ENCODE assay signal across 22 cellular contexts in genomic region chr18:79641722-79642497, GRCh38.
"Had no signal": no experiment of that assay in that cellular context is flagged by ENCODE, and none has a peak within 500 bp of the region (broad histone marks: within the 10 kb centered on the region; RNA-seq: fewer than 3 reads in every experiment).

No MANE protein-coding gene starts in this region.

- ATAC-seq: effector memory CD8-positive, alpha-beta T cell; naive thymus-derived CD8-positive, alpha-beta T cell; psoas muscle; right cardiac atrium; stimulated activated naive CD8-positive, alpha-beta T cell treated with anti-CD3 and anti-CD28 coated beads, Interleukin-15, amount 100 ng/mL, for 72 hours had no signal

- H3K9me3 ChIP-seq: left lung, ovary, psoas muscle, spleen, suprapubic skin, transverse colon, upper lobe of right lung, uterus had no signal

- H3K36me3 ChIP-seq: left lung, ovary, spleen, suprapubic skin, transverse colon, upper lobe of right lung, uterus had no signal

- H3K27ac ChIP-seq: coronary artery, ovary, psoas muscle, transverse colon, upper lobe of right lung, uterus had no signal

- H3K4me1 Mint-ChIP-seq: immature natural killer cell, nephron progenitor cell had no signal

- H3K36me3 Mint-ChIP-seq: immature natural killer cell; naive thymus-derived CD8-positive, alpha-beta T cell had no signal

- H3K4me3 Mint-ChIP-seq: effector memory CD8-positive, alpha-beta T cell; immature natural killer cell; nephron progenitor cell; stimulated activated naive CD8-positive, alpha-beta T cell treated with anti-CD3 and anti-CD28 coated beads, Interleukin-15, amount 100 ng/mL, for 72 hours had no signal

- DNase-seq: effector memory CD8-positive, alpha-beta T cell; hypothalamus; immature natural killer cell; mesendoderm; midbrain; nephron progenitor cell; occipital lobe; ovary; psoas muscle; spleen; stimulated activated CD4-positive, alpha-beta T cell treated with anti-CD3 and anti-CD28 coated beads, Interleukin-2, amount 100 ng/mL, for 48 hours; stimulated activated naive CD4-positive, alpha-beta T cell; stimulated activated naive CD8-positive, alpha-beta T cell treated with anti-CD3 and anti-CD28 coated beads, Interleukin-15, amount 100 ng/mL, for 72 hours; transverse colon; upper lobe of right lung; uterus had no signal

- H3K27ac Mint-ChIP-seq: effector memory CD8-positive, alpha-beta T cell; immature natural killer cell; nephron progenitor cell; stimulated activated naive CD8-positive, alpha-beta T cell treated with anti-CD3 and anti-CD28 coated beads, Interleukin-15, amount 100 ng/mL, for 72 hours had no signal

- H3K4me3 ChIP-seq: coronary artery, left lung, ovary, psoas muscle, skin epidermis, spleen, suprapubic skin, transverse colon, upper lobe of right lung, uterus had no signal

- H3K27me3 ChIP-seq: ovary, uterus had no signal

- H3K9me3 Mint-ChIP-seq: effector memory CD8-positive, alpha-beta T cell; immature natural killer cell; naive thymus-derived CD8-positive, alpha-beta T cell; stimulated activated naive CD8-positive, alpha-beta T cell treated with anti-CD3 and anti-CD28 coated beads, Interleukin-15, amount 100 ng/mL, for 72 hours had no signal
